In the genomic region with DNA sequence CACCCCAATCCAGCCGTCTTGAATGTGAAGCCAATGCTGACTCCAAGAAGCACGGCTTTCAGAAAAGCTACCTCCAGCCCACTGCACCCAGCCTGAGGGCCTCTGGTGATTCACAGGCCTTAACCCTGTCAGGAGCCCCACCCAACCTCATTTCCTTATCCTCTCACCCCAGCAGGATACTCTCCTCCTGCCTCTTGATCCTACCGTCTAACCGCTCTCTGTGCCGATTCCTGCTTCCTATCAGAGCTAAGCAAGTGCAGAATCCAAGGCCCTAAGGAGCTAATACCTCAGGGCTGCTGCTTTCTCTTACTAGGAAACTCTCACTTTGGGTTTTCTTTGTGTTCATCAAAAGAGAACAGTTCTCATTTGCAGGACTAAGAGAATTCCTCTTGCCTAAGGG, we compare ENCODE assay signal across 9 cellular contexts. TPM values are rescaled to one million over a fixed set of nuclear protein-coding genes. Genes with fewer than 3 reads are reported as not detected.
DNase-seq lines count a peak whose midpoint lies in the region; ATAC-seq, FAIRE-seq and TF ChIP-seq lines count a peak whose summit lies in the region.
"Had no signal": no experiment of that assay in that cellular context is flagged by ENCODE, and none has a peak within 500 bp of the region (broad histone marks: within the 10 kb centered on the region; RNA-seq: fewer than 3 reads in every experiment).

No MANE protein-coding gene starts in this region.

- H3K36me3 Mint-ChIP-seq in activated CD8-positive, alpha-beta T cell treated with anti-CD3 and anti-CD28 coated beads, Interleukin-2, amount 10 ng/mL, durations not matched to agents 7 days and 5 days (ENCODE audit: low read depth): peaks cover 4% of the 10 kb centered on the region

- H3K36me3 ChIP-seq in Karpas-422 (ENCODE audit: insufficient read depth, low read length) (no peaks in the 10 kb centered on the region; the same call in 1 of the 2 replicates), OCI-LY7 (ENCODE audit: insufficient read depth, low read length) (no peaks in the 10 kb centered on the region)

- H3K4me3 ChIP-seq in Karpas-422 (ENCODE audit: low read length) (no peak overlapping the region), OCI-LY7 (ENCODE audit: low read depth, low read length, poor library complexity, severe bottlenecking) (no peak overlapping the region)

- TF ChIP-seq CTCF in OCI-LY7 (conservative IDR thresholded peaks at IDR 0.05; ENCODE audit: low read length) (no peak), GM10266 (IDR thresholded peaks at IDR 0.05; ENCODE audit: control insufficient read depth, insufficient read depth, low read depth, missing control alignments) (no peak), D721Med (IDR thresholded peaks at IDR 0.05; ENCODE audit: insufficient read depth, missing control alignments) (no peak)

- CTCF ChIA-PET in activated CD8-positive, alpha-beta T cell treated with anti-CD3 and anti-CD28 coated beads, Interleukin-2, amount 10 ng/mL, durations not matched to agents 7 days and 5 days (lab: Charles Lee): interaction anchor here (1.0 to 6.2 kb wide), 4 partner anchors 11 to 143 kb away, joined by 5 to 52 read pairs (median 14); no protein-coding TSS in a partner anchor
- CTCF ChIA-PET in OCI-LY7 (lab: Charles Lee; ENCODE audit: unreplicated experiment): interaction anchor here (0.9 kb wide), 1 partner anchor 37 kb away, joined by 4 read pairs; no protein-coding TSS in a partner anchor

- no peak for DNase-seq in Karpas-422
- DNase-seq in activated CD8-positive, alpha-beta T cell treated with anti-CD3 and anti-CD28 coated beads, Interleukin-2, amount 10 ng/mL, durations not matched to agents 7 days and 5 days: peak; percentile 34
- peak; percentile 27 for DNase-seq in foreskin melanocyte
- DNase-seq in stimulated activated CD4-positive, alpha-beta T cell treated with anti-CD3 and anti-CD28 coated beads, Interleukin-1b, Interleukin-23, amount 100 ng/mL, for 48 hours: peak; percentile 42
- DNase-seq in OCI-LY7 (ENCODE audit: low spot score): no peak
- DNase-seq in GM10266 (ENCODE audit: extremely low spot score): no peak
- DNase-seq in D721Med (ENCODE audit: insufficient read length, low spot score): no peak

- H3K4me2 ChIP-seq in Karpas-422 (ENCODE audit: low read depth, low read length, poor library complexity, severe bottlenecking) (no peak overlapping the region), OCI-LY7 (ENCODE audit: low read length) (no peak overlapping the region)

- no peaks in the 10 kb centered on the region for H3K9me2 ChIP-seq in Karpas-422 (replicated peaks; ENCODE audit: insufficient read depth, low read length)
- H3K9me2 ChIP-seq in OCI-LY7 (ENCODE audit: insufficient read depth, low read length): no peaks in the 10 kb centered on the region

- POLR2A ChIA-PET in activated CD8-positive, alpha-beta T cell treated with anti-CD3 and anti-CD28 coated beads, Interleukin-2, amount 10 ng/mL, durations not matched to agents 7 days and 5 days (lab: Charles Lee): interaction anchor here (0.7 to 1.6 kb wide), 4 partner anchors 14 to 201 kb away, joined by 3 to 6 read pairs (median 4); no protein-coding TSS in a partner anchor
- POLR2A ChIA-PET in OCI-LY7 (lab: Charles Lee): no interaction called here

- peaks cover 5% of the 10 kb centered on the region for H4K20me1 ChIP-seq in Karpas-422 (ENCODE audit: insufficient read depth, low read depth, low read length)
- no peaks in the 10 kb centered on the region; the same call in 1 of the 2 replicates for H4K20me1 ChIP-seq in OCI-LY7 (ENCODE audit: insufficient read depth, low read length)

- no peaks in the 10 kb centered on the region for H3K27me3 ChIP-seq in Karpas-422 (ENCODE audit: low read length)

- H3K27ac Mint-ChIP-seq in activated CD8-positive, alpha-beta T cell treated with anti-CD3 and anti-CD28 coated beads, Interleukin-2, amount 10 ng/mL, durations not matched to agents 7 days and 5 days: peak overlapping the region; percentile 67

- intact Hi-C loops in OCI-LY7 (cut with micrococcal nuclease; ENCODE audit: unreplicated experiment): no loop called here

- H3K27me3 Mint-ChIP-seq in activated CD8-positive, alpha-beta T cell treated with anti-CD3 and anti-CD28 coated beads, Interleukin-2, amount 10 ng/mL, durations not matched to agents 7 days and 5 days (ENCODE audit: low read depth): no peaks in the 10 kb centered on the region

- H2AFZ ChIP-seq in Karpas-422 (ENCODE audit: low read length): no peak overlapping the region
- H2AFZ ChIP-seq in OCI-LY7 (ENCODE audit: low read length): no peak overlapping the region

- BruUV-seq in OCI-LY7 (replicated peaks; lab: Mats Ljungman, UMichigan): no TSS peak

- H3K9me3 Mint-ChIP-seq in activated CD8-positive, alpha-beta T cell treated with anti-CD3 and anti-CD28 coated beads, Interleukin-2, amount 10 ng/mL, durations not matched to agents 7 days and 5 days (ENCODE audit: insufficient read depth): no peaks in the 10 kb centered on the region

- H3K9ac ChIP-seq in Karpas-422 (ENCODE audit: low read length): no peak overlapping the region

- FAIRE-seq in D721Med (lab: Jason Lieb, UNC): no peak
- FAIRE-seq: islet of Langerhans had no signal

- no peak overlapping the region for H3K4me3 Mint-ChIP-seq in activated CD8-positive, alpha-beta T cell treated with anti-CD3 and anti-CD28 coated beads, Interleukin-2, amount 10 ng/mL, durations not matched to agents 7 days and 5 days

- H3K4me1 ChIP-seq in Karpas-422 (ENCODE audit: low read length) (peaks cover 44% of the 10 kb centered on the region), OCI-LY7 (ENCODE audit: insufficient read depth, low read length, poor library complexity, severe bottlenecking) (peaks cover 3% of the 10 kb centered on the region)

- ATAC-seq in activated CD8-positive, alpha-beta T cell treated with anti-CD3 and anti-CD28 coated beads, Interleukin-2, amount 10 ng/mL, durations not matched to agents 7 days and 5 days: peak; percentile 31
- no peak for ATAC-seq in HG03457 (IDR thresholded peaks at IDR 0.05; ENCODE audit: unreplicated experiment)

- peak overlapping the region; percentile 18 for H3K27ac ChIP-seq in Karpas-422 (ENCODE audit: low read length)
- H3K27ac ChIP-seq in OCI-LY7 (ENCODE audit: low read depth, low read length, poor library complexity, severe bottlenecking): no peak overlapping the region

- H3K79me2 ChIP-seq in Karpas-422 (ENCODE audit: low read length) (peaks cover 93% of the 10 kb centered on the region), OCI-LY7 (ENCODE audit: insufficient read depth, low read depth, low read length) (no peaks in the 10 kb centered on the region)

- no peaks in the 10 kb centered on the region for H3K9me3 ChIP-seq in Karpas-422 (ENCODE audit: low read length)
- H3K9me3 ChIP-seq in OCI-LY7 (ENCODE audit: low read length): no peaks in the 10 kb centered on the region

- H3K4me1 Mint-ChIP-seq in activated CD8-positive, alpha-beta T cell treated with anti-CD3 and anti-CD28 coated beads, Interleukin-2, amount 10 ng/mL, durations not matched to agents 7 days and 5 days (ENCODE audit: low read depth): peaks cover 52% of the 10 kb centered on the region

RNA-seq across cellular contexts. Expression of gene TRERF1, which starts 47.2 kb away (rescaled TPM):
- total RNA-seq in Karpas-422 (2014; rRNA removed; shearing (Covaris generic); ENCODE audit: low replicate concordance): 30.2 and 32.7 TPM in 2 replicates
- total RNA-seq in activated CD8-positive, alpha-beta T cell treated with anti-CD3 and anti-CD28 coated beads, Interleukin-2, amount 10 ng/mL, durations not matched to agents 7 days and 5 days: 10 to 100 TPM; 11.3 to 11.8 TPM
- total RNA-seq in OCI-LY7 (2014; rRNA removed; shearing (Covaris generic)): 4.6 and 5.7 TPM in 2 replicates
- 12.2 and 12.9 TPM in 2 replicates for total RNA-seq in OCI-LY7 (2022)

Comparison
In these comparisons a context has a peak if more than half of its experiments do, and no peak if none do; other contexts are left out.
1. DNase-seq: peak in activated CD8-positive, alpha-beta T cell treated with anti-CD3 and anti-CD28 coated beads, Interleukin-2, amount 10 ng/mL, durations not matched to agents 7 days and 5 days (single experiment), foreskin melanocyte (single experiment) and stimulated activated CD4-positive, alpha-beta T cell treated with anti-CD3 and anti-CD28 coated beads, Interleukin-1b, Interleukin-23, amount 100 ng/mL, for 48 hours (single experiment); none in Karpas-422 (single experiment), OCI-LY7 (single experiment), GM10266 (single experiment) and D721Med (single experiment).